Comparison of ENCODE assay signal across 11 cellular contexts in the genomic region with DNA sequence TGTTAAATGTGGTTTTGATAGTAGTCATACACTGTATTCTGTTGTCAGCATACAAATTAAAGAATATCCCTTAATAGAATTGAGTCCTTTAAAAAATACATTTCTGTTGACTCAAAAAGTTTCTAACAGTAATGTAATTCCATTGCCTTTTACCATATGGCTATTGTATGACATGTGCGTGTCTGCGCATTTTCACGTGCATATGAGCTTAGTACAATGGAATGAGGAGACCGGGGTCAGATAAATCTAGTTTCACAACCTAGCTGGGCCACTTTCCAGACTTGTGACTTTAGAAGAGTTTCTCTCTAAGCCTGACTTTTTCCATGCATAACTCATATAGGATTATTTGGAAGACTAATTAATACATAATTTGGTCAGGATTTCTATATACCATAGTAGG. TPM values are rescaled to one million over a fixed set of nuclear protein-coding genes. Genes with fewer than 3 reads are reported as not detected.
DNase-seq lines count a peak whose midpoint lies in the region; ATAC-seq and TF ChIP-seq lines count a peak whose summit lies in the region.
"Had no signal": no experiment of that assay in that cellular context is flagged by ENCODE, and none has a peak within 500 bp of the region (broad histone marks: within the 10 kb centered on the region; RNA-seq: fewer than 3 reads in every experiment).

No MANE protein-coding gene starts in this region.

- H3K9me3 Mint-ChIP-seq in CD4-positive, alpha-beta T cell, result no peaks in the 10 kb centered on the region
- H3K9me3 Mint-ChIP-seq: activated naive CD4-positive, alpha-beta T cell treated with anti-CD3 and anti-CD28 coated beads, Interleukin-2, amount 10 ng/mL, durations not matched to agents 7 days and 5 days; naive B cell had no signal

- ATAC-seq in CD4-positive, alpha-beta T cell (ENCODE audit: poor library complexity), result no peak
- ATAC-seq in RWPE2 (ENCODE audit: low read depth) (peak; percentile 55), HG03196 (IDR thresholded peaks at IDR 0.05; ENCODE audit: unreplicated experiment) (no peak)

- H3K4me3 ChIP-seq in RWPE2 (ENCODE audit: severe bottlenecking) (no peak overlapping the region), fibroblast of pulmonary artery (replicated peaks; ENCODE audit: low read depth, low read length) (no peak overlapping the region), retinal pigment epithelial cell (ENCODE audit: low read length) (no peak overlapping the region), BE2C (ENCODE audit: low read depth, low read length) (no peak overlapping the region)

- no peaks in the 10 kb centered on the region for H3K27me3 ChIP-seq in CD4-positive, alpha-beta T cell (ENCODE audit: control insufficient read depth, insufficient read depth, low read length)
- H3K27me3 ChIP-seq in RWPE2 (ENCODE audit: insufficient read depth, poor library complexity, severe bottlenecking), result no peaks in the 10 kb centered on the region
- no peaks in the 10 kb centered on the region for H3K27me3 ChIP-seq in BE2C

- CTCF ChIA-PET in CD4-positive, alpha-beta T cell (lab: Charles Lee), result no interaction called here

- H3K36me3 ChIP-seq in RWPE2 (ENCODE audit: low read depth), result peaks cover 61% of the 10 kb centered on the region
- no peaks in the 10 kb centered on the region for H3K36me3 ChIP-seq in BE2C

- no peak for TF ChIP-seq CTCF in CD4-positive, alpha-beta T cell (IDR thresholded peaks at IDR 0.05)
- TF ChIP-seq CTCF in RWPE2 (IDR thresholded peaks at IDR 0.05; ENCODE audit: poor library complexity, severe bottlenecking), result no peak
- no peak for TF ChIP-seq CTCF in fibroblast of pulmonary artery (IDR thresholded peaks at IDR 0.05; ENCODE audit: low read length, missing control alignments)
- TF ChIP-seq CTCF in retinal pigment epithelial cell (conservative IDR thresholded peaks at IDR 0.05; ENCODE audit: low read depth, low read length), result no peak
- no peak for TF ChIP-seq CTCF in BE2C (IDR thresholded peaks at IDR 0.05; ENCODE audit: low read depth, low read length)

- H3K4me1 Mint-ChIP-seq in CD4-positive, alpha-beta T cell (ENCODE audit: low read depth), result peaks cover 66% of the 10 kb centered on the region

- H3K4me3 Mint-ChIP-seq in CD4-positive, alpha-beta T cell, result no peak overlapping the region
- H3K4me3 Mint-ChIP-seq: activated naive CD4-positive, alpha-beta T cell treated with anti-CD3 and anti-CD28 coated beads, Interleukin-2, amount 10 ng/mL, durations not matched to agents 7 days and 5 days; naive B cell had no signal

- peaks cover 66% of the 10 kb centered on the region for H3K36me3 Mint-ChIP-seq in CD4-positive, alpha-beta T cell (ENCODE audit: low read depth)

- intact Hi-C loops in CD4-positive, alpha-beta T cell (cut with DNase I, micrococcal nuclease), result loop anchor here in 1 of 2 experiments (5.0 kb wide), 1 partner anchor 35 kb away; no protein-coding TSS in a partner anchor

- peak overlapping the region; percentile 35 for H3K27ac Mint-ChIP-seq in CD4-positive, alpha-beta T cell
- H3K27ac Mint-ChIP-seq: activated naive CD4-positive, alpha-beta T cell treated with anti-CD3 and anti-CD28 coated beads, Interleukin-2, amount 10 ng/mL, durations not matched to agents 7 days and 5 days had no signal

- no peaks in the 10 kb centered on the region for H3K9me3 ChIP-seq in CD4-positive, alpha-beta T cell (ENCODE audit: control insufficient read depth, low read length)
- no peaks in the 10 kb centered on the region for H3K9me3 ChIP-seq in RWPE2 (ENCODE audit: severe bottlenecking)
- H3K9me3 ChIP-seq in BE2C, result no peaks in the 10 kb centered on the region

- H3K27ac ChIP-seq in CD4-positive, alpha-beta T cell (ENCODE audit: low read depth, low read length), result no peak overlapping the region
- H3K27ac ChIP-seq in RWPE2 (ENCODE audit: poor library complexity, severe bottlenecking), result peak overlapping the region; percentile 96

- H3K4me1 ChIP-seq in RWPE2 (ENCODE audit: insufficient read depth, poor library complexity, severe bottlenecking) (peaks cover 84% of the 10 kb centered on the region), BE2C (peaks cover 15% of the 10 kb centered on the region)

- H3K27me3 Mint-ChIP-seq in CD4-positive, alpha-beta T cell, result no peaks in the 10 kb centered on the region
- H3K27me3 Mint-ChIP-seq: activated naive CD4-positive, alpha-beta T cell treated with anti-CD3 and anti-CD28 coated beads, Interleukin-2, amount 10 ng/mL, durations not matched to agents 7 days and 5 days; naive B cell had no signal

- POLR2A ChIA-PET in CD4-positive, alpha-beta T cell (lab: Charles Lee), result no interaction called here

- no peak for DNase-seq in CD4-positive, alpha-beta T cell
- no peak for DNase-seq in RWPE2 (ENCODE audit: low spot score)
- peak; percentile 99 for DNase-seq in fibroblast of pulmonary artery (ENCODE audit: low read depth)
- DNase-seq in retinal pigment epithelial cell (ENCODE audit: low read depth), result peak; percentile 94
- no peak for DNase-seq in BE2C
- DNase-seq in NCI-H345 treated with DMSO at 0.1 percent for 48 hours (lab: John Stamatoyannopoulos, UW; ENCODE audit: unreplicated experiment), result no peak
- DNase-seq in stimulated activated CD4-positive, alpha-beta T cell treated with anti-CD3 and anti-CD28 coated beads, Interleukin-2, amount 100 ng/mL, for 24 hours, result no peak
- DNase-seq: activated naive CD4-positive, alpha-beta T cell treated with anti-CD3 and anti-CD28 coated beads, Interleukin-2, amount 10 ng/mL, durations not matched to agents 7 days and 5 days; Karpas-422; naive B cell had no signal

RNA-seq across cellular contexts. Expression of a gene that starts 38.7 kb away (rescaled TPM):
- total RNA-seq in CD4-positive, alpha-beta T cell, result 10 to 100 TPM; 21.8 to 22.0 TPM
- polyA plus RNA-seq in BE2C (2012; ENCODE audit: insufficient read depth, insufficient read length, low read depth), result 45.6 TPM

Comparison
In these comparisons a context has a peak if more than half of its experiments do, and no peak if none do; other contexts are left out.
1. DNase-seq: peak in fibroblast of pulmonary artery (single experiment) and retinal pigment epithelial cell (single experiment); none in CD4-positive, alpha-beta T cell (0 of 10), RWPE2 (single experiment), BE2C (single experiment), NCI-H345 treated with DMSO at 0.1 percent for 48 hours (single experiment) and stimulated activated CD4-positive, alpha-beta T cell treated with anti-CD3 and anti-CD28 coated beads, Interleukin-2, amount 100 ng/mL, for 24 hours (0 of 2).